9 cellular contexts compared by ENCODE assay signal in genomic region chr12:122841544-122842321, GRCh38. TPM values are rescaled to one million over a fixed set of nuclear protein-coding genes. Genes with fewer than 3 reads are reported as not detected.
DNase-seq lines count a peak whose midpoint lies in the region; ATAC-seq and TF ChIP-seq lines count a peak whose summit lies in the region.
"Had no signal": no experiment of that assay in that cellular context is flagged by ENCODE, and none has a peak within 500 bp of the region (broad histone marks: within the 10 kb centered on the region; RNA-seq: fewer than 3 reads in every experiment).

No MANE protein-coding gene starts in this region.

- H3K4me3 ChIP-seq in right lobe of liver: peak overlapping the region in 1 of 3 donors; percentile 8

- 37% methylated on average over 21 of the region's 23 CpGs for WGBS in right lobe of liver (ENCODE audit: insufficient coverage, low coverage, low lambda C conversion rate, missing lambda C conversion rate)

- DNase-seq in 8988T (peak; percentile 96), dedifferentiated amniotic fluid mesenchymal stem cell (ENCODE audit: extremely low spot score) (peak; percentile 66), right lobe of liver (peak; percentile 72 to 85 (median 84)), GM10266 (ENCODE audit: extremely low spot score) (no peak), NCI-H82 (lab: John Stamatoyannopoulos, UW) (no peak), GM19240 (ENCODE audit: insufficient read length, low spot score) (no peak)
- DNase-seq in stimulated activated naive CD8-positive, alpha-beta T cell treated with anti-CD3 and anti-CD28 coated beads, Interleukin-15, Interleukin-2, amounts not matched to agents 100 U/mL and 50 U/mL, for 24 hours: no peak
- DNase-seq: central memory CD4-positive, alpha-beta T cell had no signal

- TF ChIP-seq POLR2A in right lobe of liver (IDR thresholded peaks at IDR 0.05): peak; percentile 80

- peak; percentile 55 to 81 (median 70) for ATAC-seq in right lobe of liver
- no peak for ATAC-seq in stimulated activated naive CD8-positive, alpha-beta T cell treated with anti-CD3 and anti-CD28 coated beads, Interleukin-15, Interleukin-2, amounts not matched to agents 100 U/mL and 50 U/mL, for 24 hours

- H3K27ac ChIP-seq in right lobe of liver: peak overlapping the region; percentile 67 to 91 (median 88)

- peaks cover 34 to 57% (median 44%) of the 10 kb centered on the region in 3 donors for H3K4me1 Mint-ChIP-seq in IgD-negative memory B cell

- peak overlapping the region in 3 of 4 donors; percentile 41 to 85 (median 65) for H3K4me3 Mint-ChIP-seq in IgD-negative memory B cell

- intact Hi-C loops in right lobe of liver (cut with DNase I): no loop called here

- H3K36me3 ChIP-seq in right lobe of liver: no peaks in the 10 kb centered on the region

- TF ChIP-seq CTCF in right lobe of liver (IDR thresholded peaks at IDR 0.05): no peak
- no peak for TF ChIP-seq CTCF in GM10266 (IDR thresholded peaks at IDR 0.05; ENCODE audit: control insufficient read depth, insufficient read depth, low read depth, missing control alignments)

- H3K4me1 ChIP-seq in right lobe of liver: peaks cover 0 to 60% (median 25%) of the 10 kb centered on the region in 4 donors

- no peaks in the 10 kb centered on the region for H3K27me3 ChIP-seq in right lobe of liver

- no peaks in the 10 kb centered on the region for H3K36me3 Mint-ChIP-seq in IgD-negative memory B cell

- H3K9me3 Mint-ChIP-seq in IgD-negative memory B cell: no peaks in the 10 kb centered on the region

- H3K27ac Mint-ChIP-seq in IgD-negative memory B cell: peak overlapping the region in 1 of 3 donors; percentile 83

- H3K27me3 Mint-ChIP-seq in IgD-negative memory B cell: peaks cover 1% of the 10 kb centered on the region

- no peaks in the 10 kb centered on the region for H3K9me3 ChIP-seq in right lobe of liver

RNA-seq across cellular contexts. Expression of gene HIP1R, which starts 6.5 kb away (rescaled TPM):
- polyA plus RNA-seq in IgD-negative memory B cell: 58.3 TPM
- total RNA-seq in right lobe of liver: 10 to 100 TPM; 23.6 to 37.2 (median 27.8) TPM

RNA-seq across cellular contexts. Expression of gene VPS37B, which starts 54.2 kb away (rescaled TPM):
- polyA plus RNA-seq in IgD-negative memory B cell: 48.1 TPM
- total RNA-seq in right lobe of liver: 1 to 10 TPM; 5.2 to 6.7 (median 6.0) TPM

Comparison
In these comparisons a context has a peak if more than half of its experiments do, and no peak if none do; other contexts are left out.
1. DNase-seq: peak in 8988T (single experiment), dedifferentiated amniotic fluid mesenchymal stem cell (single experiment) and right lobe of liver (3 of 3); none in stimulated activated naive CD8-positive, alpha-beta T cell treated with anti-CD3 and anti-CD28 coated beads, Interleukin-15, Interleukin-2, amounts not matched to agents 100 U/mL and 50 U/mL, for 24 hours (single experiment), GM10266 (single experiment), NCI-H82 (single experiment) and GM19240 (single experiment).